ENCODE assay signal across 8 cellular contexts in the genomic region with DNA sequence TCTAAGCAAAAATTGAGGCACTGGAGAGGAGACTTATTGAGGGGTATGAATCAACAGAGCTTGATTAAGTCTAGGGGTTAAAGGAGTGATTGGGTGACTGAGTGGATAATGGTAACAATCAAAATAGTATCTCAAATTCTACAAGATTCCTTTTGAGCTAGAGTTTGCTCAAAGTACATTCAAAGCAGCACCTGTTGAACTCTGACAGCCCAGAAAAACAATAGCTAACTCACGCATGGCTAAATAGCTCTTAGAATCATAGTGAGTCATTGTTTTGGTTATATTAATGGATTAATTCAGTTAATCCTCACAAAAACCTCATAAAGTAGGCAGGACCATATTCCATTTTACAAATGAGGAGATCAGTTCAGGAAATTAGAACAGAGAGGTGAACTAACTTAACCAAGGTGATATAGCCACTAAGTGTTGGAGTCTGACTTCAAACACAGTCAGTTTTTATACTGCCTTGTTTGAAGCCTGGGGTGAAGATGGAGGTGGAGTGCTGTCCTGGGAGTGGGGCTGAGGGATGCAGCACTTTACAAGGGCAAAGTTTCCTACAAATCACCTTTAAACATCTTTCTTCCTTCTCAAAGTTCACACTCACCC. TPM values are rescaled to one million over a fixed set of nuclear protein-coding genes. Genes with fewer than 3 reads are reported as not detected.
DNase-seq lines count a peak whose midpoint lies in the region; ATAC-seq, FAIRE-seq and TF ChIP-seq lines count a peak whose summit lies in the region.

No MANE protein-coding gene starts in this region.

- no peak for FAIRE-seq in small intestine (lab: Jason Lieb, UNC)

- H3K36me3 Mint-ChIP-seq in naive thymus-derived CD8-positive, alpha-beta T cell: no peaks in the 10 kb centered on the region

- ATAC-seq in SK-N-SH treated with all-trans-retinoic acid at 6 μM for 48 hours (peak; percentile 30; the same call in 2 of the 3 replicates), HG02884 (IDR thresholded peaks at IDR 0.05; ENCODE audit: unreplicated experiment) (peak; percentile 47)
- peak; percentile 74 to 76 for ATAC-seq in naive thymus-derived CD8-positive, alpha-beta T cell

- no peak for TF ChIP-seq EP300 in SK-N-SH (IDR thresholded peaks at IDR 0.05; ENCODE audit: borderline replicate concordance in 1 of 2, low read depth in 1 of 2, low read length in 1 of 2)

- 75% methylated on average over 1 of the region's 1 CpG for WGBS in SK-N-SH (ENCODE audit: low lambda C conversion rate)
- 13 to 50% (median 35%) methylated on average over 1 of the region's 1 CpG for WGBS in small intestine, 3 donors

- H3K9me3 Mint-ChIP-seq in naive thymus-derived CD8-positive, alpha-beta T cell: peaks cover 0 to 1% (median 0%) of the 10 kb centered on the region in 9 donors

- no peak overlapping the region for H3K9ac ChIP-seq in SK-N-SH

- H3K27ac ChIP-seq in SK-N-SH (ENCODE audit: low read depth in 2 of 2, low read length in 1 of 2): no peak overlapping the region
- peak overlapping the region; percentile 8; the same call in 1 of the 2 replicates for H3K27ac ChIP-seq in SJSA1
- peak overlapping the region in 1 of 2 donors; percentile 57 for H3K27ac ChIP-seq in small intestine (ENCODE audit: low read depth in 1 of 2, low read length in 1 of 2)

- POLR2A ChIA-PET in SK-N-SH (lab: Yijun Ruan, JAX): no interaction called here
- POLR2A ChIA-PET in naive thymus-derived CD8-positive, alpha-beta T cell (lab: Charles Lee): interaction anchor here (0.6 to 2.0 kb wide), 4 partner anchors 36 to 137 kb away, joined by 3 to 37 read pairs (median 4); a partner anchor contains a TSS

- no peak overlapping the region for H2AFZ ChIP-seq in SK-N-SH (ENCODE audit: low read depth)

- no peak overlapping the region for H3K4me3 ChIP-seq in SK-N-SH (ENCODE audit: low read depth in 2 of 2, low read length in 1 of 2)
- H3K4me3 ChIP-seq in SJSA1: no peak overlapping the region
- H3K4me3 ChIP-seq in small intestine (ENCODE audit: low read depth in 1 of 2, low read length in 2 of 2): no peak overlapping the region

- H3K4me3 Mint-ChIP-seq in naive thymus-derived CD8-positive, alpha-beta T cell: peak overlapping the region; percentile 50 to 93 (median 86)

- TF ChIP-seq CTCF in SK-N-SH (IDR thresholded peaks at IDR 0.05): no peak

- H3F3A ChIP-seq in SK-N-SH (replicated peaks; ENCODE audit: insufficient read depth): no peaks in the 10 kb centered on the region

- no peaks in the 10 kb centered on the region for H3K9me3 ChIP-seq in SK-N-SH
- H3K9me3 ChIP-seq in SJSA1 (replicated peaks): no peaks in the 10 kb centered on the region
- H3K9me3 ChIP-seq in small intestine (ENCODE audit: control insufficient read depth, low read depth): no peaks in the 10 kb centered on the region

- no peak for TF ChIP-seq RAD21 in SK-N-SH (IDR thresholded peaks at IDR 0.05; ENCODE audit: low read length)

- peak overlapping the region; percentile 40 to 99 (median 94) for H3K27ac Mint-ChIP-seq in naive thymus-derived CD8-positive, alpha-beta T cell

- no peaks in the 10 kb centered on the region for H3K9me2 ChIP-seq in SK-N-SH

- no peaks in the 10 kb centered on the region for H3K27me3 ChIP-seq in SK-N-SH (ENCODE audit: insufficient read depth)
- H3K27me3 ChIP-seq in SJSA1 (replicated peaks): no peaks in the 10 kb centered on the region; the same call in 1 of the 2 replicates
- no peaks in the 10 kb centered on the region for H3K27me3 ChIP-seq in small intestine (ENCODE audit: control insufficient read depth in 2 of 2, insufficient read depth in 2 of 2, low read length in 2 of 2)

- CTCF ChIA-PET in SK-N-SH (lab: Yijun Ruan, JAX): no interaction called here

- H3K36me3 ChIP-seq in SK-N-SH (replicated peaks in 1 of 2; ENCODE audit: control insufficient read depth in 1 of 2, insufficient read depth in 2 of 2, low read length in 1 of 2) (no peaks in the 10 kb centered on the region), SJSA1 (no peaks in the 10 kb centered on the region), small intestine (ENCODE audit: control insufficient read depth in 2 of 2, insufficient read depth in 2 of 2, low read length in 2 of 2) (no peaks in the 10 kb centered on the region)

- H3K4me2 ChIP-seq in SK-N-SH: no peak overlapping the region

- peaks cover 10 to 32% (median 23%) of the 10 kb centered on the region in 4 donors for H3K4me1 Mint-ChIP-seq in naive thymus-derived CD8-positive, alpha-beta T cell

- no peaks in the 10 kb centered on the region for H3K4me1 ChIP-seq in SK-N-SH (ENCODE audit: control insufficient read depth in 1 of 2, insufficient read depth in 2 of 2, low read depth in 1 of 2, low read length in 1 of 2)
- H3K4me1 ChIP-seq in SJSA1 (replicated peaks): peaks cover 20% of the 10 kb centered on the region
- no peaks in the 10 kb centered on the region for H3K4me1 ChIP-seq in small intestine (ENCODE audit: control insufficient read depth in 2 of 2, insufficient read depth in 1 of 2, low read depth in 1 of 2, low read length in 1 of 2)

- H3K27me3 Mint-ChIP-seq in naive thymus-derived CD8-positive, alpha-beta T cell: no peaks in the 10 kb centered on the region

- H4K20me1 ChIP-seq in SK-N-SH (ENCODE audit: insufficient read depth): no peaks in the 10 kb centered on the region

- DNase-seq in SK-N-SH (no peak), SJSA1 (ENCODE audit: low read depth in 1 of 2, low spot score in 2 of 2) (no peak), cerebellar nuclear complex (lab: John Stamatoyannopoulos, UW) (no peak), small intestine (no peak), COR-L47 (lab: John Stamatoyannopoulos, UW) (no peak)
- no peak for DNase-seq in naive thymus-derived CD8-positive, alpha-beta T cell

- no peaks in the 10 kb centered on the region for H3K79me2 ChIP-seq in SK-N-SH (ENCODE audit: insufficient read depth)

TF ChIP-seq in SK-N-SH treated with all-trans-retinoic acid at 6 μM for 48 hours, 23 proteins besides CTCF, POLR2A, EP300 and RAD21:
- TF ChIP-seq ZNF565 (CRISPR knock-in tag; conservative IDR thresholded peaks at IDR 0.05; ENCODE audit: low read depth) (no peak), TCF4 (CRISPR knock-in tag; IDR thresholded peaks at IDR 0.05; ENCODE audit: borderline replicate concordance) (no peak), CSDC2 (CRISPR knock-in tag; IDR thresholded peaks at IDR 0.05) (no peak), ZFP3 (CRISPR knock-in tag; IDR thresholded peaks at IDR 0.05) (no peak)
- TF ChIP-seq, protein P1, sequence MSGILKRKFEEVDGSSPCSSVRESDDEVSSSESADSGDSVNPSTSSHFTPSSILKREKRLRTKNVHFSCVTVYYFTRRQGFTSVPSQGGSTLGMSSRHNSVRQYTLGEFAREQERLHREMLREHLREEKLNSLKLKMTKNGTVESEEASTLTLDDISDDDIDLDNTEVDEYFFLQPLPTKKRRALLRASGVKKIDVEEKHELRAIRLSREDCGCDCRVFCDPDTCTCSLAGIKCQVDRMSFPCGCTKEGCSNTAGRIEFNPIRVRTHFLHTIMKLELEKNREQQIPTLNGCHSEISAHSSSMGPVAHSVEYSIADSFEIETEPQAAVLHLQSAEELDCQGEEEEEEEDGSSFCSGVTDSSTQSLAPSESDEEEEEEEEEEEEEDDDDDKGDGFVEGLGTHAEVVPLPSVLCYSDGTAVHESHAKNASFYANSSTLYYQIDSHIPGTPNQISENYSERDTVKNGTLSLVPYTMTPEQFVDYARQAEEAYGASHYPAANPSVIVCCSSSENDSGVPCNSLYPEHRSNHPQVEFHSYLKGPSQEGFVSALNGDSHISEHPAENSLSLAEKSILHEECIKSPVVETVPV (CRISPR knock-in tag; IDR thresholded peaks at IDR 0.05): no peak

TF ChIP-seq in SK-N-SH, 30 proteins besides CTCF, POLR2A, EP300 and RAD21:
- TF ChIP-seq TCF12 (IDR thresholded peaks at IDR 0.05) (no peak), MEF2A (IDR thresholded peaks at IDR 0.05; ENCODE audit: borderline replicate concordance, low read depth) (no peak)

RNA-seq across cellular contexts. Expression of a gene that starts 35.9 kb away (rescaled TPM):
- 2.5 and 3.6 TPM in 2 replicates for polyA plus RNA-seq in SK-N-SH (2012; rRNA removed)
- 3.4 and 3.6 TPM in 2 replicates for polyA plus RNA-seq in SK-N-SH (2012; cell fraction: cytosol; rRNA removed)
- 5.7 and 9.7 TPM in 2 replicates for polyA plus RNA-seq in SK-N-SH (2012; cell fraction: nucleus; rRNA removed)
- 17.7 and 18.0 TPM in 2 replicates for total RNA-seq in SJSA1 (2014; rRNA removed; shearing (Covaris generic))
- total RNA-seq in naive thymus-derived CD8-positive, alpha-beta T cell: 10 to 100 TPM; 87.6 to 94.6 TPM
- 10 to 100 TPM; 64.7 to 85.3 (median 77.2) TPM for polyA plus RNA-seq in naive thymus-derived CD8-positive, alpha-beta T cell
- polyA plus RNA-seq in small intestine: 1 to 10 TPM; 1.6 to 5.5 (median 2.2) TPM

RNA-seq across cellular contexts. Expression of a gene that starts 58.4 kb away (rescaled TPM):
- polyA plus RNA-seq in SK-N-SH (2012; rRNA removed) (1.6 and 1.7 TPM in 2 replicates), small intestine (1 to 10 TPM; 4.9 to 7.8 (median 7.6) TPM)
- polyA plus RNA-seq in SK-N-SH (2012; cell fraction: cytosol; rRNA removed): 1.1 and 1.5 TPM in 2 replicates
- polyA plus RNA-seq in SK-N-SH (2012; cell fraction: nucleus; rRNA removed): 1.7 and 3.2 TPM in 2 replicates
- 2.1 and 12.3 TPM in 2 replicates for total RNA-seq in SJSA1 (2014; rRNA removed; shearing (Covaris generic))
- total RNA-seq in naive thymus-derived CD8-positive, alpha-beta T cell: 10 to 100 TPM; 31.8 to 35.5 TPM
- polyA plus RNA-seq in naive thymus-derived CD8-positive, alpha-beta T cell: 10 to 100 TPM; 10.8 to 18.4 (median 18.1) TPM

Comparison
In these comparisons a context has a peak if more than half of its experiments do, and no peak if none do; other contexts are left out.
1. RNA of a gene that starts 35.9 kb away (polyA plus RNA-seq): 64.7 to 85.3 TPM in naive thymus-derived CD8-positive, alpha-beta T cell; 2.5 to 9.7 TPM in SK-N-SH and 1.6 to 5.5 TPM in small intestine; every median in the first group is over 4 times any median in the second.
2. Peak in every context shown above with its lines, with median percentiles within 50 percentile points of each other: ATAC-seq.